24 cellular contexts compared by ENCODE assay signal in the genomic region with DNA sequence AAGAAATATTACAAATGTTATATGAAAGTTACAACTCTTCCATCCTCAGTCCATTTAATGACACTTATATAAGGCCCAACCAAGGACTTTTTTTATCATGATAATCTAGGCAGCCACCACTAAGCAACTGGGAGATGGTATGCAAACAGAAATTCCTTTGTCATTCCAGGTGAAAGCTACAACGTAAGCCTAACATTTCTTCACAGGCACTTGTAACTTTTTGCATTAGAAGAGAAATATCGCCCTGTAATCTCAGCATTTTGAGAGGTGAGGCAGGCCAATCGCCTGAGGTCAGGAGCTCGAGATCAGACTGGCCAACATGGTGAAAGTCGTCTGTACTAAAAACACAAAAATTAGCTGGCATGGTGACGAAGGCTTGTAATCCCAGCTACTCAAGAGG.
"Had no signal": no experiment of that assay in that cellular context is flagged by ENCODE, and none has a peak within 500 bp of the region (broad histone marks: within the 10 kb centered on the region; RNA-seq: fewer than 3 reads in every experiment).

No MANE protein-coding gene starts in this region.

- H3K36me3 Mint-ChIP-seq: activated CD8-positive, alpha-beta memory T cell treated with anti-CD3 and anti-CD28 coated beads, Interleukin-2, amount 10 ng/mL, durations not matched to agents 7 days and 5 days; activated naive CD8-positive, alpha-beta T cell; naive thymus-derived CD8-positive, alpha-beta T cell; stimulated activated naive B cell treated with anti-CD40 and anti-IgM and Interleukin-4, amounts not matched to agents 10 μg/mL and 1 μg/mL and 100 μg/mL, for 72 hours; T-cell had no signal

- H3K4me1 ChIP-seq: adrenal gland, body of pancreas, gastroesophageal sphincter, stomach, thyroid gland had no signal

- H3K4me3 Mint-ChIP-seq: activated CD4-positive, alpha-beta T cell treated with anti-CD3 and anti-CD28 coated beads for 36 hours; activated CD8-positive, alpha-beta memory T cell treated with anti-CD3 and anti-CD28 coated beads, Interleukin-2, amount 10 ng/mL, durations not matched to agents 7 days and 5 days; activated CD8-positive, alpha-beta T cell treated with anti-CD3 and anti-CD28 coated beads, Interleukin-2, amount 10 ng/mL, durations not matched to agents 7 days and 5 days; activated naive CD8-positive, alpha-beta T cell; effector memory CD8-positive, alpha-beta T cell; naive thymus-derived CD8-positive, alpha-beta T cell; stimulated activated naive B cell treated with anti-CD40 and anti-IgM and Interleukin-4, amounts not matched to agents 10 μg/mL and 1 μg/mL and 100 μg/mL, for 72 hours; T-cell had no signal

- H3K27me3 Mint-ChIP-seq: activated CD4-positive, alpha-beta T cell treated with anti-CD3 and anti-CD28 coated beads for 36 hours; activated CD8-positive, alpha-beta memory T cell treated with anti-CD3 and anti-CD28 coated beads, Interleukin-2, amount 10 ng/mL, durations not matched to agents 7 days and 5 days; activated naive CD8-positive, alpha-beta T cell; effector memory CD8-positive, alpha-beta T cell; naive thymus-derived CD8-positive, alpha-beta T cell; stimulated activated naive B cell treated with anti-CD40 and anti-IgM and Interleukin-4, amounts not matched to agents 10 μg/mL and 1 μg/mL and 100 μg/mL, for 72 hours; T-cell had no signal

- H3K36me3 ChIP-seq: adrenal gland, gastroesophageal sphincter, stomach, thyroid gland had no signal

- H3K27ac ChIP-seq: adrenal gland, body of pancreas, gastroesophageal sphincter, stomach, thyroid gland had no signal

- H3K27ac Mint-ChIP-seq: activated CD4-positive, alpha-beta T cell treated with anti-CD3 and anti-CD28 coated beads for 36 hours; activated CD8-positive, alpha-beta memory T cell treated with anti-CD3 and anti-CD28 coated beads, Interleukin-2, amount 10 ng/mL, durations not matched to agents 7 days and 5 days; activated CD8-positive, alpha-beta T cell treated with anti-CD3 and anti-CD28 coated beads, Interleukin-2, amount 10 ng/mL, durations not matched to agents 7 days and 5 days; activated naive CD8-positive, alpha-beta T cell; effector memory CD8-positive, alpha-beta T cell; naive thymus-derived CD8-positive, alpha-beta T cell; stimulated activated naive B cell treated with anti-CD40 and anti-IgM and Interleukin-4, amounts not matched to agents 10 μg/mL and 1 μg/mL and 100 μg/mL, for 72 hours; T-cell had no signal

- H3K4me1 Mint-ChIP-seq: activated CD4-positive, alpha-beta T cell treated with anti-CD3 and anti-CD28 coated beads for 36 hours; activated CD8-positive, alpha-beta memory T cell treated with anti-CD3 and anti-CD28 coated beads, Interleukin-2, amount 10 ng/mL, durations not matched to agents 7 days and 5 days; naive thymus-derived CD8-positive, alpha-beta T cell; stimulated activated naive B cell treated with anti-CD40 and anti-IgM and Interleukin-4, amounts not matched to agents 10 μg/mL and 1 μg/mL and 100 μg/mL, for 72 hours; T-cell had no signal

- DNase-seq: activated CD4-positive, alpha-beta T cell treated with anti-CD3 and anti-CD28 coated beads for 36 hours; activated CD4-positive, CD25-positive, alpha-beta regulatory T cell; activated CD8-positive, alpha-beta memory T cell treated with anti-CD3 and anti-CD28 coated beads, Interleukin-2, amount 10 ng/mL, durations not matched to agents 7 days and 5 days; activated CD8-positive, alpha-beta T cell treated with anti-CD3 and anti-CD28 coated beads, Interleukin-2, amount 10 ng/mL, durations not matched to agents 7 days and 5 days; activated naive CD4-positive, alpha-beta T cell; activated T-cell treated with anti-CD3 and anti-CD28 coated beads, Interleukin-2, amount 50 U/mL, for 48 hours; adrenal gland; aorta; body of pancreas; effector memory CD8-positive, alpha-beta T cell; head of caudate nucleus; hypothalamus; kidney; left colon; naive thymus-derived CD8-positive, alpha-beta T cell; right cardiac atrium; stimulated activated CD4-positive, alpha-beta T cell treated with anti-CD3 and anti-CD28 coated beads, Interleukin-15, amount 100 ng/mL, for 24 hours; stimulated activated CD4-positive, alpha-beta T cell treated with anti-CD3 and anti-CD28 coated beads, Interleukin-2, amount 100 ng/mL, for 24 hours; stimulated activated naive B cell treated with anti-CD40 and anti-IgM and Interleukin-4, amounts not matched to agents 10 μg/mL and 1 μg/mL and 100 μg/mL, for 72 hours; stomach; T-cell; thyroid gland had no signal

- ATAC-seq: activated CD4-positive, alpha-beta T cell treated with anti-CD3 and anti-CD28 coated beads for 36 hours; activated CD8-positive, alpha-beta memory T cell treated with anti-CD3 and anti-CD28 coated beads, Interleukin-2, amount 10 ng/mL, durations not matched to agents 7 days and 5 days; activated CD8-positive, alpha-beta T cell treated with anti-CD3 and anti-CD28 coated beads, Interleukin-2, amount 10 ng/mL, durations not matched to agents 7 days and 5 days; body of pancreas; effector memory CD8-positive, alpha-beta T cell; gastroesophageal sphincter; left colon; naive thymus-derived CD8-positive, alpha-beta T cell; right cardiac atrium; stimulated activated naive B cell treated with anti-CD40 and anti-IgM and Interleukin-4, amounts not matched to agents 10 μg/mL and 1 μg/mL and 100 μg/mL, for 72 hours; T-cell had no signal

- H3K27me3 ChIP-seq: adrenal gland, body of pancreas, gastroesophageal sphincter, stomach, thyroid gland had no signal

- H3K9me3 ChIP-seq: adrenal gland, body of pancreas, gastroesophageal sphincter, stomach, thyroid gland had no signal

- H3K4me3 ChIP-seq: adrenal gland, body of pancreas, gastroesophageal sphincter, stomach, thyroid gland had no signal
